8 cellular contexts compared by ENCODE assay signal in the genomic region with DNA sequence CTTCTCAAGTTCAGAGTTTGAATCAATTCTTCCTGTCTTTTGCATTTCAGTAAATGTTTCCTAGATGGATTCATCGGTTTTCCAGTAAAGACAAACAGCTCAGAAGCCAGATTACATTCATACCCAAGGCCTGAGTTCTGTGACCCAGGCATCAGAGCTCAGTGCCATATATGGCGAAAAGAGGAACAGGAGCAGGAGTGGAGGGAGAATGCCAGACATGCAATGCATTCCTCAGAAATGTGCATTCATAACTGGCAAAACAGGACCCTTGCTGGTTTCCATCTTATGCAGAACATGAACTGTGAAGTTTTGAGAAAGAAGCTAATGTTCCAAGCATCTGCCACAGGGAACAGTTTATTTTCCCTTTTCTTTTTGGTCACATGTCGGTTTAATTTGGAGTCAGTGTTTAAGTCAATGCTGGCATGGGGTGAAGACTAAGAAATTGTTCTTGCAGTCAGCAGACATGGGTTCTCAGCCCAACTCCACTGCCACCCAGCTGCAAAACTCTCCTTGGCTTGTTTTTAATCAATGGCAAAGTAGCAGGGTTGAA.
DNase-seq lines count a peak whose midpoint lies in the region; ATAC-seq and TF ChIP-seq lines count a peak whose summit lies in the region.

No MANE protein-coding gene starts in this region.

- no peak overlapping the region for H3K9ac ChIP-seq in endodermal cell (ENCODE audit: extremely low read depth, low read length, poor library complexity, severe bottlenecking)

- POLR2A ChIA-PET in AG04449 (lab: Yijun Ruan, JAX) = interaction anchor here (0.9 to 2.8 kb wide), 6 partner anchors 24 to 530 kb away, joined by 3 to 14 read pairs (median 8); partner anchors contain the start of gene BCL6

- H3K4me1 ChIP-seq in endodermal cell (ENCODE audit: control insufficient read depth, insufficient read depth, low read length) (peaks cover 18% of the 10 kb centered on the region), muscle layer of duodenum (ENCODE audit: control insufficient read depth in 1 of 2, insufficient read depth in 2 of 2, low read length in 2 of 2) (peaks cover 9 to 15% of the 10 kb centered on the region in 2 donors)

- H3K36me3 ChIP-seq in endodermal cell (ENCODE audit: control insufficient read depth, insufficient read depth, low read length) = peaks cover 4% of the 10 kb centered on the region
- peaks cover 0 to 10% of the 10 kb centered on the region in 2 donors for H3K36me3 ChIP-seq in muscle layer of duodenum (ENCODE audit: control insufficient read depth in 1 of 2, insufficient read depth in 2 of 2, low read length in 2 of 2)

- ATAC-seq in HG02884 (IDR thresholded peaks at IDR 0.05; ENCODE audit: unreplicated experiment) (no peak), HG03045 (IDR thresholded peaks at IDR 0.05; ENCODE audit: unreplicated experiment) (no peak)

- H3K9me3 Mint-ChIP-seq in endodermal cell = no peaks in the 10 kb centered on the region
- H3K9me3 Mint-ChIP-seq in activated naive CD8-positive, alpha-beta T cell treated with anti-CD3 and anti-CD28 coated beads for 36 hours = no peaks in the 10 kb centered on the region

- H3K4me1 Mint-ChIP-seq in endodermal cell = peaks cover 27% of the 10 kb centered on the region
- H3K4me1 Mint-ChIP-seq in activated naive CD8-positive, alpha-beta T cell treated with anti-CD3 and anti-CD28 coated beads for 36 hours = peaks cover 29% of the 10 kb centered on the region

- 82 to 90% methylated on average over 1 to 3 of the region's 3 CpGs for WGBS in endodermal cell (ENCODE audit: insufficient coverage in 1 of 2, insufficient read length in 1 of 2), 2 experiments

- H3K4me3 Mint-ChIP-seq in endodermal cell = no peak overlapping the region
- H3K4me3 Mint-ChIP-seq in activated naive CD8-positive, alpha-beta T cell treated with anti-CD3 and anti-CD28 coated beads for 36 hours = no peak overlapping the region

- H3K27ac Mint-ChIP-seq in endodermal cell = peak overlapping the region; percentile 10
- H3K27ac Mint-ChIP-seq in activated naive CD8-positive, alpha-beta T cell treated with anti-CD3 and anti-CD28 coated beads for 36 hours = no peak overlapping the region

- H3K27ac ChIP-seq in endodermal cell (ENCODE audit: low read depth, low read length) (peak overlapping the region; percentile 72), muscle layer of duodenum (ENCODE audit: low read length) (peak overlapping the region; percentile 96)

- CTCF ChIA-PET in AG04449 (lab: Yijun Ruan, JAX) = interaction anchor here (0.7 to 5.2 kb wide), 5 partner anchors 223 to 684 kb away, joined by 3 to 46 read pairs (median 4); no protein-coding TSS in a partner anchor

- DNase-seq in AG04449 (ENCODE audit: low read depth, low spot score) = peak; percentile 95
- peak; percentile 73 for DNase-seq in MV-4-11 (lab: John Stamatoyannopoulos, UW)
- DNase-seq in endodermal cell = no peak
- DNase-seq in activated naive CD8-positive, alpha-beta T cell treated with anti-CD3 and anti-CD28 coated beads for 36 hours = no peak
- no peak for DNase-seq in NCI-H1930 (lab: John Stamatoyannopoulos, UW)

- H3K27me3 Mint-ChIP-seq in endodermal cell (ENCODE audit: insufficient read depth) = peaks cover 11% of the 10 kb centered on the region
- no peaks in the 10 kb centered on the region for H3K27me3 Mint-ChIP-seq in activated naive CD8-positive, alpha-beta T cell treated with anti-CD3 and anti-CD28 coated beads for 36 hours

- no peaks in the 10 kb centered on the region for H3K27me3 ChIP-seq in endodermal cell (ENCODE audit: control insufficient read depth, insufficient read depth, low read length, poor library complexity, severe bottlenecking)
- H3K27me3 ChIP-seq in muscle layer of duodenum (ENCODE audit: low read depth, low read length) = no peaks in the 10 kb centered on the region

- no peaks in the 10 kb centered on the region for H3K36me3 Mint-ChIP-seq in endodermal cell (ENCODE audit: low read depth)
- H3K36me3 Mint-ChIP-seq in activated naive CD8-positive, alpha-beta T cell treated with anti-CD3 and anti-CD28 coated beads for 36 hours = peaks cover 8% of the 10 kb centered on the region

- TF ChIP-seq CTCF in AG04449 (IDR thresholded peaks at IDR 0.05; ENCODE audit: insufficient read depth, low read length, missing control alignments) = no peak
- no peak for TF ChIP-seq CTCF in endodermal cell (conservative IDR thresholded peaks at IDR 0.05)

- no peaks in the 10 kb centered on the region for H3K9me3 ChIP-seq in endodermal cell (ENCODE audit: control insufficient read depth, low read length)
- no peaks in the 10 kb centered on the region for H3K9me3 ChIP-seq in muscle layer of duodenum (ENCODE audit: control insufficient read depth in 1 of 2, low read length in 2 of 2)

- H3K4me3 ChIP-seq in AG04449 (ENCODE audit: low read depth, low read length) (no peak overlapping the region), endodermal cell (ENCODE audit: low read length) (no peak overlapping the region), muscle layer of duodenum (ENCODE audit: low read depth in 1 of 2, low read length in 2 of 2) (peak overlapping the region in 1 of 2 donors; percentile 30)

Comparison
In these comparisons a context has a peak if more than half of its experiments do, and no peak if none do; other contexts are left out.
1. DNase-seq: peak in AG04449 (single experiment) and MV-4-11 (single experiment); none in endodermal cell (single experiment), activated naive CD8-positive, alpha-beta T cell treated with anti-CD3 and anti-CD28 coated beads for 36 hours (single experiment) and NCI-H1930 (0 of 2).